11 cellular contexts compared by ENCODE assay signal in the genomic region with DNA sequence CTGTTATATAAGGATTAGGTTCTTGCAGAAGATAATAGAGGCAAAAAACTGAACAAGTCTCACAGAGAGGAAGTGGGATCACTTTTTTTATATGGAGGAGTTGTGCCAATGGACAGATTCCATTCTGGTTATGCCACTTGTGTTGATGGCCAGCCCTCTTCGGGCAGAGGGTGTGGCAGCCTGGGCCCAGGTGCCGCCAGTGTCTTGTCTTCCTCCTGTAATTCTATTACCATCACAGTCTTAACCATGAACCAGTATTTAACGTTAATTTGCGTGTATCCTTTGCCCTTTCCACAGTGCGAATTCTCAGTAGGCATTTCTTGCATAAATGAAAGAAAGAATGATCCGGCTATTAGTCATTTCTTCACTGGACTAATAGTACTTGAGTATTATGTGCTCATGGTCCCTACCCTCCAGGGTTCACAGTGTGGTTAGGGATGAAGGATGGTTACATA. TPM values are rescaled to one million over a fixed set of nuclear protein-coding genes. Genes with fewer than 3 reads are reported as not detected.
DNase-seq lines count a peak whose midpoint lies in the region; ATAC-seq and TF ChIP-seq lines count a peak whose summit lies in the region.
"Had no signal": no experiment of that assay in that cellular context is flagged by ENCODE, and none has a peak within 500 bp of the region (broad histone marks: within the 10 kb centered on the region; RNA-seq: fewer than 3 reads in every experiment).

No MANE protein-coding gene starts in this region.

- no peak for TF ChIP-seq POLR2A in sigmoid colon (IDR thresholded peaks at IDR 0.05)

- H3K36me3 ChIP-seq in OCI-LY3 (replicated peaks; ENCODE audit: low read depth, low read length) = no peaks in the 10 kb centered on the region
- H3K36me3 ChIP-seq in sigmoid colon = no peaks in the 10 kb centered on the region

- H3K4me2 ChIP-seq in OCI-LY3 (ENCODE audit: low read length) = no peak overlapping the region

- H3K4me3 ChIP-seq in OCI-LY3 (ENCODE audit: low read length) = no peak overlapping the region
- H3K4me3 ChIP-seq in sigmoid colon = no peak overlapping the region

- 45 to 82% methylated on average over 6 of the region's 6 CpGs for WGBS in sigmoid colon, 2 donors

- intact Hi-C loops in sigmoid colon (cut with DNase I) = no loop called here

- no peaks in the 10 kb centered on the region for H3K9me3 Mint-ChIP-seq in T-cell
- H3K9me3 Mint-ChIP-seq in T-helper 2 cell treated with Interferon-gamma antibody and Interleukin-4, amounts not matched to agents 5 μg/mL and 100 μg/mL, for 36 hours = no peaks in the 10 kb centered on the region

- TF ChIP-seq EP300 in sigmoid colon (IDR thresholded peaks at IDR 0.05) = no peak

- H3K27ac ChIP-seq in OCI-LY3 (ENCODE audit: low read length) (0 out of 2 replicates have a peak overlapping the region, but pooled peaks have one; percentile 17), epithelial cell of prostate (peak overlapping the region; percentile 99), sigmoid colon (peak overlapping the region; percentile 14 to 92 (median 54))

- H3K79me2 ChIP-seq in OCI-LY3 (ENCODE audit: low read length) = peaks cover 2% of the 10 kb centered on the region; the same call in 1 of the 2 replicates

- no peak overlapping the region for H3K27ac Mint-ChIP-seq in T-cell
- H3K27ac Mint-ChIP-seq in T-helper 2 cell treated with Interferon-gamma antibody and Interleukin-4, amounts not matched to agents 5 μg/mL and 100 μg/mL, for 36 hours = no peak overlapping the region
- H3K27ac Mint-ChIP-seq: activated naive CD8-positive, alpha-beta T cell treated with anti-CD3 and anti-CD28 coated beads, Interleukin-2, amount 50 U/mL, for 24 hours had no signal

- TF ChIP-seq CTCF in OCI-LY3 (IDR thresholded peaks at IDR 0.05; ENCODE audit: low read depth, low read length) = no peak
- no peak for TF ChIP-seq CTCF in sigmoid colon (IDR thresholded peaks at IDR 0.05)

- no peak overlapping the region for H3K9ac ChIP-seq in OCI-LY3 (ENCODE audit: low read length)

- no peak overlapping the region for H3K4me3 Mint-ChIP-seq in T-cell
- H3K4me3 Mint-ChIP-seq in T-helper 2 cell treated with Interferon-gamma antibody and Interleukin-4, amounts not matched to agents 5 μg/mL and 100 μg/mL, for 36 hours = no peak overlapping the region
- H3K4me3 Mint-ChIP-seq: activated naive CD8-positive, alpha-beta T cell treated with anti-CD3 and anti-CD28 coated beads, Interleukin-2, amount 50 U/mL, for 24 hours had no signal

- peaks cover 46% of the 10 kb centered on the region for H3K4me1 ChIP-seq in OCI-LY3 (ENCODE audit: low read length)
- no peaks in the 10 kb centered on the region for H3K4me1 ChIP-seq in sigmoid colon

- H3K9me3 ChIP-seq in OCI-LY3 (ENCODE audit: insufficient read depth, low read length) = no peaks in the 10 kb centered on the region
- H3K9me3 ChIP-seq in sigmoid colon = no peaks in the 10 kb centered on the region

- DNase-seq in Daoy (ENCODE audit: low read depth) (peak; percentile 43), epithelial cell of prostate (ENCODE audit: low read depth, low spot score) (no peak), sigmoid colon (no peak), T-cell (no peak)
- no peak for DNase-seq in T-helper 2 cell treated with Interferon-gamma antibody and Interleukin-4, amounts not matched to agents 5 μg/mL and 100 μg/mL, for 36 hours (ENCODE audit: low spot score)
- DNase-seq: activated CD4-positive, CD25-positive, alpha-beta regulatory T cell treated with anti-CD3 and anti-CD28 coated beads, Interleukin-2, amount 50 U/mL, for 72 hours; activated naive CD8-positive, alpha-beta T cell treated with anti-CD3 and anti-CD28 coated beads, Interleukin-2, amount 50 U/mL, for 24 hours; stimulated activated CD4-positive, alpha-beta T cell treated with anti-CD3 and anti-CD28 coated beads, Interleukin-2, amount 100 ng/mL, for 48 hours had no signal

- H3K36me3 Mint-ChIP-seq in T-cell = no peaks in the 10 kb centered on the region
- H3K36me3 Mint-ChIP-seq in T-helper 2 cell treated with Interferon-gamma antibody and Interleukin-4, amounts not matched to agents 5 μg/mL and 100 μg/mL, for 36 hours (ENCODE audit: low read depth) = peaks cover 3% of the 10 kb centered on the region

- H2AFZ ChIP-seq in OCI-LY3 (ENCODE audit: low read depth, low read length) = no peak overlapping the region

- ATAC-seq in GM18858 (IDR thresholded peaks at IDR 0.05; ENCODE audit: unreplicated experiment) = no peak
- ATAC-seq in T-cell (replicated peaks in 1 of 4) = no peak
- no peak for ATAC-seq in HG03565 (IDR thresholded peaks at IDR 0.05; ENCODE audit: unreplicated experiment)
- ATAC-seq: activated naive CD8-positive, alpha-beta T cell treated with anti-CD3 and anti-CD28 coated beads, Interleukin-2, amount 50 U/mL, for 24 hours had no signal

- no peaks in the 10 kb centered on the region for H4K20me1 ChIP-seq in OCI-LY3 (ENCODE audit: insufficient read depth, low read length)

- no peaks in the 10 kb centered on the region for H3K27me3 Mint-ChIP-seq in T-cell
- H3K27me3 Mint-ChIP-seq in T-helper 2 cell treated with Interferon-gamma antibody and Interleukin-4, amounts not matched to agents 5 μg/mL and 100 μg/mL, for 36 hours (ENCODE audit: low read depth) = no peaks in the 10 kb centered on the region
- H3K27me3 Mint-ChIP-seq: activated naive CD8-positive, alpha-beta T cell treated with anti-CD3 and anti-CD28 coated beads, Interleukin-2, amount 50 U/mL, for 24 hours had no signal

- peaks cover 16 to 23% (median 17%) of the 10 kb centered on the region in 3 donors for H3K4me1 Mint-ChIP-seq in T-cell
- H3K4me1 Mint-ChIP-seq in T-helper 2 cell treated with Interferon-gamma antibody and Interleukin-4, amounts not matched to agents 5 μg/mL and 100 μg/mL, for 36 hours (ENCODE audit: low read depth) = peaks cover 15% of the 10 kb centered on the region

- POLR2A ChIA-PET in T-cell (lab: Charles Lee) = no interaction called here

- CTCF ChIA-PET in T-cell (lab: Charles Lee) = no interaction called here

- H3K27me3 ChIP-seq in OCI-LY3 (ENCODE audit: low read depth, low read length) = no peaks in the 10 kb centered on the region
- no peaks in the 10 kb centered on the region for H3K27me3 ChIP-seq in sigmoid colon

RNA-seq across cellular contexts. Expression of a gene that starts 7.0 kb away (rescaled TPM):
- total RNA-seq in Daoy (2014; rRNA removed; shearing (Covaris generic)) = 8.9 and 10.2 TPM in 2 replicates
- 10 to 100 TPM; 16.3 to 28.2 (median 20.5) TPM for total RNA-seq in sigmoid colon
- 10 to 100 TPM; 19.0 to 31.9 (median 22.2) TPM for polyA plus RNA-seq in sigmoid colon
- total RNA-seq in T-cell = 100 to 1,000 TPM; 101 to 107 (median 103) TPM

RNA-seq across cellular contexts. Expression of a gene that starts 11.3 kb away (rescaled TPM):
- total RNA-seq in Daoy (2014; rRNA removed; shearing (Covaris generic)) = 240 and 299 TPM in 2 replicates
- total RNA-seq in sigmoid colon = 100 to 1,000 TPM; 164 to 331 (median 268) TPM
- polyA plus RNA-seq in sigmoid colon = 100 to 1,000 TPM; 359 to 380 (median 367) TPM
- 10 to 100 TPM; 45.1 to 87.5 (median 73.8) TPM for total RNA-seq in T-cell

Comparison
In these comparisons a context has a peak if more than half of its experiments do, and no peak if none do; other contexts are left out.
1. H3K27ac ChIP-seq: peak in every context shown above with its lines; median percentile 99 in epithelial cell of prostate; 54 in sigmoid colon; 17 in OCI-LY3.